In the genomic region with DNA sequence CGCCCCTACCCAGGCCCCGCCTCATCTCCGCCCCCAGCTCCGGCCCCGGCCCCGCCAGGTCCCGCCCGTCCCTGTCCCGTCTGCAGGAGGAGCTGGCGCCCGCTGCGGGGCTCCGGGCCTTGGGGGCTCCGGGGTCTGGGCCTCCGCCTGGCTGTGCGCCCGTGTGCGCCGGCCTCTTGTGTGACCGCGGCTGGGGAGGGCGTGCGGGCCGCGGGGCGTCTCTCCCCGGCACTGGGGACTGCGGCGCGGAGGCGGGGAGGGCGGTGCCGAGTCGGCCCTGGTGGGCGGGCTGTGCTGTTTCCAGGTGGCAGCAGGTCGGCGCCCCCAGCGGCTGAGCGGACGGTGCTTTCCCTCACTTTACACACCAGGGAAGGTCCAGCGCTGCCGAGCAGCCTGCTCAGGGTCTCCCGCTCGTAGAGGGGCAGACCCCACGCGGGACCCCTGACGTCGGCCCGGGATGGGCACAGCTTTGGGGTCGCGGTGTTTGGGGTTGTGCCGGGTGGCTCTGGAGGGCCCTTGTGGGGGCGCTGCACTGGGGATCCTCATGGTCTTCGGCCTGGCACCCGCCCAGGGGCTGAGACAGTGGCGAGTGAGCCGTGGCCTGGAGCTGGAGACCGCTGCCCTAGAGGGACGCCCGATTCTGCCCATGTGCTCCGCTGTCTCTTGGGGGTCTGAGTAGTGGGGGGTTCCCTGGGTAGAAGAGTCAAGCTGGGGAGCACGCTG, we compare ENCODE assay signal across 1 cellular context.
TF ChIP-seq lines count a peak whose summit lies in the region.

No MANE protein-coding gene starts in this region.

TF ChIP-seq in WTC11, 78 proteins besides CTCF, POLR2A, EP300 and RAD21 (continued from another document):
- TF ChIP-seq, protein P1, sequence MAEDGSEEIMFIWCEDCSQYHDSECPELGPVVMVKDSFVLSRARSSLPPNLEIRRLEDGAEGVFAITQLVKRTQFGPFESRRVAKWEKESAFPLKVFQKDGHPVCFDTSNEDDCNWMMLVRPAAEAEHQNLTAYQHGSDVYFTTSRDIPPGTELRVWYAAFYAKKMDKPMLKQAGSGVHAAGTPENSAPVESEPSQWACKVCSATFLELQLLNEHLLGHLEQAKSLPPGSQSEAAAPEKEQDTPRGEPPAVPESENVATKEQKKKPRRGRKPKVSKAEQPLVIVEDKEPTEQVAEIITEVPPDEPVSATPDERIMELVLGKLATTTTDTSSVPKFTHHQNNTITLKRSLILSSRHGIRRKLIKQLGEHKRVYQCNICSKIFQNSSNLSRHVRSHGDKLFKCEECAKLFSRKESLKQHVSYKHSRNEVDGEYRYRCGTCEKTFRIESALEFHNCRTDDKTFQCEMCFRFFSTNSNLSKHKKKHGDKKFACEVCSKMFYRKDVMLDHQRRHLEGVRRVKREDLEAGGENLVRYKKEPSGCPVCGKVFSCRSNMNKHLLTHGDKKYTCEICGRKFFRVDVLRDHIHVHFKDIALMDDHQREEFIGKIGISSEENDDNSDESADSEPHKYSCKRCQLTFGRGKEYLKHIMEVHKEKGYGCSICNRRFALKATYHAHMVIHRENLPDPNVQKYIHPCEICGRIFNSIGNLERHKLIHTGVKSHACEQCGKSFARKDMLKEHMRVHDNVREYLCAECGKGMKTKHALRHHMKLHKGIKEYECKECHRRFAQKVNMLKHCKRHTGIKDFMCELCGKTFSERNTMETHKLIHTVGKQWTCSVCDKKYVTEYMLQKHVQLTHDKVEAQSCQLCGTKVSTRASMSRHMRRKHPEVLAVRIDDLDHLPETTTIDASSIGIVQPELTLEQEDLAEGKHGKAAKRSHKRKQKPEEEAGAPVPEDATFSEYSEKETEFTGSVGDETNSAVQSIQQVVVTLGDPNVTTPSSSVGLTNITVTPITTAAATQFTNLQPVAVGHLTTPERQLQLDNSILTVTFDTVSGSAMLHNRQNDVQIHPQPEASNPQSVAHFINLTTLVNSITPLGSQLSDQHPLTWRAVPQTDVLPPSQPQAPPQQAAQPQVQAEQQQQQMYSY (CRISPR knock-in tag; IDR thresholded peaks at IDR 0.05) = no peak
